9 cellular contexts compared by ENCODE assay signal in genomic region chr13:49356224-49356623, GRCh38.
DNase-seq lines count a peak whose midpoint lies in the region; ATAC-seq and TF ChIP-seq lines count a peak whose summit lies in the region.
"Had no signal": no experiment of that assay in that cellular context is flagged by ENCODE, and none has a peak within 500 bp of the region (broad histone marks: within the 10 kb centered on the region; RNA-seq: fewer than 3 reads in every experiment).

No MANE protein-coding gene starts in this region.

- no peaks in the 10 kb centered on the region for H3K9me3 ChIP-seq in uterus
- H3K9me3 ChIP-seq: neutrophil had no signal

- H3K27ac ChIP-seq in uterus, result peak overlapping the region; percentile 62 to 81
- H3K27ac ChIP-seq: HL-60, neutrophil had no signal

- no peak for TF ChIP-seq POLR2A in uterus (IDR thresholded peaks at IDR 0.05)

- ATAC-seq in activated CD8-positive, alpha-beta T cell treated with anti-CD3 and anti-CD28 coated beads for 36 hours, result no peak

- no peaks in the 10 kb centered on the region for H3K36me3 Mint-ChIP-seq in activated CD8-positive, alpha-beta T cell treated with anti-CD3 and anti-CD28 coated beads for 36 hours (ENCODE audit: low read depth)

- H3K4me1 Mint-ChIP-seq in activated CD8-positive, alpha-beta T cell treated with anti-CD3 and anti-CD28 coated beads for 36 hours (ENCODE audit: low read depth), result peaks cover 4% of the 10 kb centered on the region

- CTCF ChIA-PET in activated CD8-positive, alpha-beta T cell treated with anti-CD3 and anti-CD28 coated beads for 36 hours (lab: Charles Lee), result no interaction called here

- H3K4me1 ChIP-seq in uterus, result no peaks in the 10 kb centered on the region

- H3K27ac Mint-ChIP-seq in activated CD8-positive, alpha-beta T cell treated with anti-CD3 and anti-CD28 coated beads for 36 hours, result no peak overlapping the region

- no peaks in the 10 kb centered on the region for H3K9me3 Mint-ChIP-seq in activated CD8-positive, alpha-beta T cell treated with anti-CD3 and anti-CD28 coated beads for 36 hours

- DNase-seq in LHCN-M2 (ENCODE audit: low read depth), result peak; percentile 88
- peak; percentile 95 for DNase-seq in dedifferentiated amniotic fluid mesenchymal stem cell (ENCODE audit: extremely low spot score)
- peak; percentile 92 for DNase-seq in kidney tubule cell (ENCODE audit: low spot score)
- DNase-seq in uterus, result no peak
- DNase-seq in pons (ENCODE audit: low spot score), result no peak
- DNase-seq in activated CD8-positive, alpha-beta T cell treated with anti-CD3 and anti-CD28 coated beads for 36 hours, result no peak
- no peak for DNase-seq in cerebellar nuclear complex (lab: John Stamatoyannopoulos, UW)

- no peaks in the 10 kb centered on the region for H3K36me3 ChIP-seq in uterus

- TF ChIP-seq CTCF in uterus (IDR thresholded peaks at IDR 0.05), result no peak
- TF ChIP-seq CTCF in activated CD8-positive, alpha-beta T cell treated with anti-CD3 and anti-CD28 coated beads for 36 hours (IDR thresholded peaks at IDR 0.05), result no peak

- H3K4me3 ChIP-seq in uterus, result no peak overlapping the region

- intact Hi-C loops in uterus (cut with DNase I; ENCODE audit: low total_unique reads), result no loop called here
- intact Hi-C loops in activated CD8-positive, alpha-beta T cell treated with anti-CD3 and anti-CD28 coated beads for 36 hours (cut with micrococcal nuclease), result no loop called here

- no peak overlapping the region for H3K4me3 Mint-ChIP-seq in activated CD8-positive, alpha-beta T cell treated with anti-CD3 and anti-CD28 coated beads for 36 hours

- no peaks in the 10 kb centered on the region for H3K27me3 Mint-ChIP-seq in activated CD8-positive, alpha-beta T cell treated with anti-CD3 and anti-CD28 coated beads for 36 hours

- no peaks in the 10 kb centered on the region for H3K27me3 ChIP-seq in uterus
- H3K27me3 ChIP-seq: neutrophil had no signal

- POLR2A ChIA-PET in activated CD8-positive, alpha-beta T cell treated with anti-CD3 and anti-CD28 coated beads for 36 hours (lab: Charles Lee), result interaction anchor here (0.6 kb wide), 1 partner anchor 491 kb away, joined by 3 read pairs; no protein-coding TSS in a partner anchor

Comparison
In these comparisons a context has a peak if more than half of its experiments do, and no peak if none do; other contexts are left out.
1. DNase-seq: peak in LHCN-M2 (single experiment), dedifferentiated amniotic fluid mesenchymal stem cell (single experiment) and kidney tubule cell (single experiment); none in uterus (0 of 2), pons (single experiment), activated CD8-positive, alpha-beta T cell treated with anti-CD3 and anti-CD28 coated beads for 36 hours (single experiment) and cerebellar nuclear complex (0 of 2).